ENCODE assay signal across 17 cellular contexts in genomic region chr11:8712506-8712905, GRCh38. TPM values are rescaled to one million over a fixed set of nuclear protein-coding genes. Genes with fewer than 3 reads are reported as not detected.
DNase-seq lines count a peak whose midpoint lies in the region; ATAC-seq and TF ChIP-seq lines count a peak whose summit lies in the region.
"Had no signal": no experiment of that assay in that cellular context is flagged by ENCODE, and none has a peak within 500 bp of the region (broad histone marks: within the 10 kb centered on the region; RNA-seq: fewer than 3 reads in every experiment).

No MANE protein-coding gene starts in this region.

- ATAC-seq in gastroesophageal sphincter (no peak), HG02571 (IDR thresholded peaks at IDR 0.05; ENCODE audit: unreplicated experiment) (no peak)

- peak overlapping the region; percentile 8 for H3K27ac ChIP-seq in left ventricle myocardium inferior (replicated peaks)
- peak overlapping the region; percentile 89 to 100 (median 96) for H3K27ac ChIP-seq in gastroesophageal sphincter
- peak overlapping the region; percentile 79 for H3K27ac ChIP-seq in rectal smooth muscle tissue (ENCODE audit: low read depth, low read length)
- H3K27ac ChIP-seq: BLaER1, KMS-11 had no signal

- TF ChIP-seq EP300 in gastroesophageal sphincter (IDR thresholded peaks at IDR 0.05): no peak

- H3K36me3 ChIP-seq in left ventricle myocardium inferior (peaks cover 50% of the 10 kb centered on the region), gastroesophageal sphincter (peaks cover 0 to 66% of the 10 kb centered on the region in 2 donors), rectal smooth muscle tissue (ENCODE audit: control insufficient read depth, insufficient read depth, low read length) (peaks cover 22% of the 10 kb centered on the region)
- H3K36me3 ChIP-seq: BLaER1 had no signal

- DNase-seq in left ventricle myocardium inferior (no peak), cardiac septum (ENCODE audit: low spot score) (no peak), globus pallidus (ENCODE audit: low spot score) (no peak), GM10266 (ENCODE audit: extremely low spot score) (no peak), amniotic stem cell (lab: John Stamatoyannopoulos, UW) (no peak)
- DNase-seq: 8988T; CD4-positive, CD25-positive, alpha-beta regulatory T cell; MM.1S; NCI-H2029; NCI-H446; NCI-H524 treated with DMSO at 0.1 percent for 48 hours; NCI-H774 had no signal

- no peak for TF ChIP-seq CTCF in left ventricle myocardium inferior (IDR thresholded peaks at IDR 0.05; ENCODE audit: borderline replicate concordance)
- TF ChIP-seq CTCF in gastroesophageal sphincter (IDR thresholded peaks at IDR 0.05): no peak
- no peak for TF ChIP-seq CTCF in GM10266 (IDR thresholded peaks at IDR 0.05; ENCODE audit: control insufficient read depth, insufficient read depth, low read depth, missing control alignments)

- no peaks in the 10 kb centered on the region for H3K9me3 ChIP-seq in left ventricle myocardium inferior (replicated peaks)
- no peaks in the 10 kb centered on the region for H3K9me3 ChIP-seq in gastroesophageal sphincter
- H3K9me3 ChIP-seq: BLaER1 had no signal

- WGBS in gastroesophageal sphincter (ENCODE audit: low coverage in 1 of 2), 2 donors: 90% methylated on average over 8 of the region's 12 CpGs; no CpG with 5 or more reads in 1 of the 2 donors

- no peak overlapping the region for H3K9ac ChIP-seq in rectal smooth muscle tissue (ENCODE audit: low read length)
- H3K9ac ChIP-seq: BLaER1, KMS-11 had no signal

- no peak for TF ChIP-seq POLR2A in gastroesophageal sphincter (IDR thresholded peaks at IDR 0.05)

- intact Hi-C loops in left ventricle myocardium inferior (cut with micrococcal nuclease) (no loop called here), cardiac septum (cut with DNase I) (no loop called here)

- peaks cover 71% of the 10 kb centered on the region for H3K4me1 ChIP-seq in left ventricle myocardium inferior
- peaks cover 31 to 100% (median 44%) of the 10 kb centered on the region in 3 donors for H3K4me1 ChIP-seq in gastroesophageal sphincter
- H3K4me1 ChIP-seq in rectal smooth muscle tissue (ENCODE audit: control insufficient read depth, insufficient read depth, low read length): peaks cover 48% of the 10 kb centered on the region

- no peaks in the 10 kb centered on the region for H3K27me3 ChIP-seq in left ventricle myocardium inferior (ENCODE audit: low read depth)
- H3K27me3 ChIP-seq in gastroesophageal sphincter: no peaks in the 10 kb centered on the region
- no peaks in the 10 kb centered on the region for H3K27me3 ChIP-seq in rectal smooth muscle tissue (ENCODE audit: control insufficient read depth, insufficient read depth, low read length)
- H3K27me3 ChIP-seq: BLaER1 had no signal

- H3K4me3 ChIP-seq in left ventricle myocardium inferior (no peak overlapping the region), gastroesophageal sphincter (no peak overlapping the region), rectal smooth muscle tissue (ENCODE audit: low read length) (no peak overlapping the region)
- H3K4me3 ChIP-seq: BLaER1 had no signal

RNA-seq across cellular contexts. Expression of gene RPL27A, which starts 29.9 kb away (rescaled TPM):
- total RNA-seq in left ventricle myocardium inferior (597 TPM), cardiac septum (462 TPM), gastroesophageal sphincter (1,000 to 10,000 TPM in 1 of 4 donors, 100 to 1,000 TPM in 3; 706 to 1,423 (median 903) TPM)

RNA-seq across cellular contexts. Expression of gene TRIM66, which starts 30.0 kb away (rescaled TPM):
- total RNA-seq in left ventricle myocardium inferior: 4.1 TPM
- total RNA-seq in cardiac septum: 3.0 TPM
- total RNA-seq in gastroesophageal sphincter: 10 to 100 TPM in 1 of 4 donors, 1 to 10 TPM in 3; 1.4 to 12.9 (median 3.1) TPM

Comparison
In these comparisons a context has a peak if more than half of its experiments do, and no peak if none do; other contexts are left out.
1. H3K27ac ChIP-seq: peak in every context shown above with its lines; median percentile 96 in gastroesophageal sphincter; 79 in rectal smooth muscle tissue; 8 in left ventricle myocardium inferior.